ENCODE assay signal across 17 cellular contexts in the genomic region with DNA sequence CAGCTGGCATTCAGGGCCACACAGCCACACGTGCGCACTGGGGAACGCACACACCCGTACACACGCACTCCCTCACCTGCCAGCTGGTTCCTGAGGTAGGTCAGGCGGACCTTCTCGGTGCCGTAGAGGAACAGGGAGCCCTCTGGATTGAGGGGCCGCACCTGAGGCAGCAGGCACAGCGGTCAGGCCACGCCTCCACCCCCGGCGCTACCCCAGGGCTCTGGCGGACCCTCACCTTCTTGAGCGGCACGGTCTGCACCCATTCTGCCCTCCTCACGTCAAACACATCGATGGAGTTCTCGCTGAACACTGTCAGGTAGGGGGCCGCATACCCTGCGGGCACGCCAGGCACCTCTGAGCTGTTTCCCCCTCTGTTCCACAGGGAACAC. TPM values are rescaled to one million over a fixed set of nuclear protein-coding genes. Genes with fewer than 3 reads are reported as not detected.
A peak's percentile ranks its signal among the peaks of the same experiment; 100 is the strongest.
DNase-seq lines count a peak whose midpoint lies in the region; ATAC-seq and TF ChIP-seq lines count a peak whose summit lies in the region.
"Had no signal": no experiment of that assay in that cellular context is flagged by ENCODE, and none has a peak within 500 bp of the region (broad histone marks: within the 10 kb centered on the region; RNA-seq: fewer than 3 reads in every experiment).

No MANE protein-coding gene starts in this region.

- H3K4me3 ChIP-seq in mesenchymal stem cell (ENCODE audit: insufficient read depth in 1 of 2, low read depth in 1 of 2, low read length in 2 of 2) (no peak overlapping the region), osteoblast (ENCODE audit: insufficient read depth, low read length) (no peak overlapping the region), mucosa of descending colon (no peak overlapping the region)
- H3K4me3 ChIP-seq: BLaER1 treated with 17β-estradiol and CSF1 and Interleukin-3, amounts not matched to agents 10 nM and 100 nM; GM23338 had no signal

- no peak overlapping the region for H3K23ac ChIP-seq in mesenchymal stem cell (ENCODE audit: low read length in 2 of 2)

- H3K79me1 ChIP-seq in mesenchymal stem cell (replicated peaks; ENCODE audit: low read length, poor library complexity, severe bottlenecking) = no peaks in the 10 kb centered on the region

- peak overlapping the region; percentile 32 for H3K27ac Mint-ChIP-seq in central memory CD8-positive, alpha-beta T cell (ENCODE audit: low read depth)
- H3K27ac Mint-ChIP-seq: B cell; CD4-positive, CD25-positive, alpha-beta regulatory T cell; CD8-positive, alpha-beta memory T cell; GM23338 had no signal

- H3K9ac ChIP-seq in mesenchymal stem cell (ENCODE audit: low read length) = no peak overlapping the region
- H3K9ac ChIP-seq: BLaER1 treated with 17β-estradiol and CSF1 and Interleukin-3, amounts not matched to agents 10 nM and 100 nM had no signal

- H3K27me3 ChIP-seq in mesenchymal stem cell (ENCODE audit: control insufficient read depth in 1 of 2, insufficient read depth in 1 of 2, low read length in 2 of 2) = peaks cover 0 to 22% of the 10 kb centered on the region in 2 experiments
- H3K27me3 ChIP-seq in osteoblast (ENCODE audit: insufficient read depth, low read length) = peaks cover 8% of the 10 kb centered on the region

- no peak for DNase-seq in central memory CD8-positive, alpha-beta T cell (ENCODE audit: low spot score in 2 of 2)
- DNase-seq in mesenchymal stem cell (no peak), osteoblast (ENCODE audit: insufficient read length, low spot score, missing footprints) (peak; percentile 50), OCI-M2 (lab: John Stamatoyannopoulos, UW; ENCODE audit: unreplicated experiment) (no peak), mucosa of descending colon (no peak), NCI-H748 (lab: John Stamatoyannopoulos, UW; ENCODE audit: unreplicated experiment) (no peak)
- DNase-seq: Caco-2; CD4-positive, CD25-positive, alpha-beta regulatory T cell; CD8-positive, alpha-beta memory T cell; DMS153; DMS79; GDM1; HCEC 1CT had no signal

- H4K91ac ChIP-seq in mesenchymal stem cell (ENCODE audit: low read length) = peak overlapping the region; percentile 31

- no peak overlapping the region for H2AFZ ChIP-seq in mesenchymal stem cell (ENCODE audit: low read depth, low read length)
- H2AFZ ChIP-seq in osteoblast (ENCODE audit: low read length) = no peak overlapping the region
- H2AFZ ChIP-seq: GM23338 had no signal

- H2BK12ac ChIP-seq in mesenchymal stem cell (ENCODE audit: low read length in 2 of 2) = no peak overlapping the region

- peaks cover 1% of the 10 kb centered on the region for H3K36me3 Mint-ChIP-seq in central memory CD8-positive, alpha-beta T cell (ENCODE audit: insufficient read depth)

- WGBS in mesenchymal stem cell = 96% methylated on average over 22 of the region's 22 CpGs

- no peak overlapping the region for H2BK15ac ChIP-seq in mesenchymal stem cell (ENCODE audit: low read depth, poor library complexity, severe bottlenecking)

- no peaks in the 10 kb centered on the region for H4K20me1 ChIP-seq in osteoblast (ENCODE audit: insufficient read depth, low read length)

- H3K4me2 ChIP-seq in mesenchymal stem cell (ENCODE audit: low read length, poor library complexity, severe bottlenecking) = no peak overlapping the region
- no peak overlapping the region for H3K4me2 ChIP-seq in osteoblast (ENCODE audit: insufficient read depth, low read length)
- H3K4me2 ChIP-seq: BLaER1 treated with 17β-estradiol and CSF1 and Interleukin-3, amounts not matched to agents 10 nM and 100 nM; GM23338 had no signal

- H2BK5ac ChIP-seq in mesenchymal stem cell (ENCODE audit: low read depth, low read length, poor library complexity, severe bottlenecking) = no peak overlapping the region

- H3K4ac ChIP-seq in mesenchymal stem cell (ENCODE audit: low read depth in 1 of 2, low read length in 2 of 2) = no peak overlapping the region

- H3K14ac ChIP-seq in mesenchymal stem cell (ENCODE audit: low read length in 2 of 2) = no peak overlapping the region

- H3K9me3 Mint-ChIP-seq in central memory CD8-positive, alpha-beta T cell = no peaks in the 10 kb centered on the region
- H3K9me3 Mint-ChIP-seq: CD4-positive, CD25-positive, alpha-beta regulatory T cell; CD8-positive, alpha-beta memory T cell; GM23338 had no signal

- H4K8ac ChIP-seq in mesenchymal stem cell (ENCODE audit: low read length) = no peak overlapping the region

- H3K4me3 Mint-ChIP-seq in central memory CD8-positive, alpha-beta T cell = no peak overlapping the region
- H3K4me3 Mint-ChIP-seq: B cell; CD4-positive, CD25-positive, alpha-beta regulatory T cell; GM23338 had no signal

- no peak for ATAC-seq in central memory CD8-positive, alpha-beta T cell (replicated peaks; ENCODE audit: extremely low read depth, poor library complexity, severe bottlenecking)
- no peak for ATAC-seq in mucosa of descending colon

- H3K9me3 ChIP-seq in mesenchymal stem cell (ENCODE audit: control insufficient read depth, low read length) (no peaks in the 10 kb centered on the region), osteoblast (ENCODE audit: low read depth, low read length) (no peaks in the 10 kb centered on the region), mucosa of descending colon (no peaks in the 10 kb centered on the region)
- H3K9me3 ChIP-seq: BLaER1 treated with 17β-estradiol and CSF1 and Interleukin-3, amounts not matched to agents 10 nM and 100 nM; Caco-2 had no signal

- intact Hi-C loops in mucosa of descending colon (cut with DNase I, micrococcal nuclease) = no loop called here

- no peaks in the 10 kb centered on the region for H3K79me2 ChIP-seq in osteoblast (ENCODE audit: insufficient read depth, low read length)

- H3K27me3 Mint-ChIP-seq in central memory CD8-positive, alpha-beta T cell = no peaks in the 10 kb centered on the region
- H3K27me3 Mint-ChIP-seq: B cell; CD4-positive, CD25-positive, alpha-beta regulatory T cell had no signal

- H3K4me1 ChIP-seq in mesenchymal stem cell (ENCODE audit: control insufficient read depth, insufficient read depth, low read depth, low read length) (peaks cover 2% of the 10 kb centered on the region), osteoblast (ENCODE audit: insufficient read depth, low read length) (no peaks in the 10 kb centered on the region), mucosa of descending colon (ENCODE audit: low read depth) (no peaks in the 10 kb centered on the region)
- H3K4me1 ChIP-seq: Caco-2 had no signal

- H3K36me3 ChIP-seq in mesenchymal stem cell (ENCODE audit: control insufficient read depth in 1 of 2, insufficient read depth in 2 of 2, low read depth in 1 of 2, low read length in 2 of 2) = peaks cover 0 to 43% of the 10 kb centered on the region in 2 experiments
- no peaks in the 10 kb centered on the region for H3K36me3 ChIP-seq in osteoblast (ENCODE audit: insufficient read depth, low read length)
- H3K36me3 ChIP-seq in mucosa of descending colon (ENCODE audit: low read depth) = no peaks in the 10 kb centered on the region
- H3K36me3 ChIP-seq: BLaER1 treated with 17β-estradiol and CSF1 and Interleukin-3, amounts not matched to agents 10 nM and 100 nM had no signal

- H2BK120ac ChIP-seq in mesenchymal stem cell (ENCODE audit: low read depth, low read length) = no peak overlapping the region

- H2AK5ac ChIP-seq in mesenchymal stem cell (ENCODE audit: low read length, severe bottlenecking) = no peak overlapping the region

- no peak for TF ChIP-seq CTCF in osteoblast (IDR thresholded peaks at IDR 0.05; ENCODE audit: extremely low read depth, low read depth, low read length)
- TF ChIP-seq CTCF in mucosa of descending colon (IDR thresholded peaks at IDR 0.05) = no peak

- no peak overlapping the region for H3K18ac ChIP-seq in mesenchymal stem cell (ENCODE audit: low read depth in 1 of 2, low read length in 2 of 2)

- no peak overlapping the region for H3K27ac ChIP-seq in mesenchymal stem cell (ENCODE audit: low read length, poor library complexity, severe bottlenecking)
- no peak overlapping the region for H3K27ac ChIP-seq in osteoblast (ENCODE audit: low read depth, low read length)
- H3K27ac ChIP-seq: BLaER1 treated with 17β-estradiol and CSF1 and Interleukin-3, amounts not matched to agents 10 nM and 100 nM; HL-60 had no signal

- no peaks in the 10 kb centered on the region for H3K4me1 Mint-ChIP-seq in central memory CD8-positive, alpha-beta T cell
- H3K4me1 Mint-ChIP-seq: CD4-positive, CD25-positive, alpha-beta regulatory T cell; GM23338 had no signal

RNA-seq across cellular contexts. Expression of a gene that starts 17.0 kb away (rescaled TPM):
- polyA plus RNA-seq in mesenchymal stem cell (2013, experiment 1 of 2) = 0.26 TPM
- 0.21 TPM for polyA plus RNA-seq in mesenchymal stem cell (2013, experiment 2 of 2)
- total RNA-seq in osteoblast (under 0.01 and 0.29 TPM in 2 replicates), mucosa of descending colon (10 to 100 TPM; 24.3 to 73.1 (median 32.3) TPM)

RNA-seq across cellular contexts. Expression of a gene that starts 17.1 kb away (rescaled TPM):
- 30.3 TPM for polyA plus RNA-seq in mesenchymal stem cell (2013, experiment 1 of 2)
- 29.2 TPM for polyA plus RNA-seq in mesenchymal stem cell (2013, experiment 2 of 2)
- total RNA-seq in osteoblast (12.3 and 13.3 TPM in 2 replicates), mucosa of descending colon (10 to 100 TPM; 19.3 to 26.4 (median 21.9) TPM)

RNA-seq across cellular contexts. Expression of a gene that starts 24.4 kb away (rescaled TPM):
- 12.3 TPM for polyA plus RNA-seq in mesenchymal stem cell (2013, experiment 1 of 2)
- polyA plus RNA-seq in mesenchymal stem cell (2013, experiment 2 of 2) = 13.7 TPM
- 6.2 and 9.8 TPM in 2 replicates for total RNA-seq in osteoblast
- total RNA-seq in mucosa of descending colon = 10 to 100 TPM in 2 of 3 donors, 1 to 10 TPM in 1; 8.7 to 16.8 (median 14.1) TPM

RNA-seq across cellular contexts. Expression of a gene that starts 49.1 kb away (rescaled TPM):
- 124 TPM for polyA plus RNA-seq in mesenchymal stem cell (2013, experiment 1 of 2)
- polyA plus RNA-seq in mesenchymal stem cell (2013, experiment 2 of 2) = 118 TPM
- total RNA-seq in osteoblast (114 and 130 TPM in 2 replicates), mucosa of descending colon (100 to 1,000 TPM; 223 to 317 (median 241) TPM)

RNA-seq across cellular contexts. Expression of a gene that starts 51.0 kb away (rescaled TPM):
- 57.6 TPM for polyA plus RNA-seq in mesenchymal stem cell (2013, experiment 1 of 2)
- polyA plus RNA-seq in mesenchymal stem cell (2013, experiment 2 of 2) = 57.2 TPM
- total RNA-seq in osteoblast (51.3 and 51.4 TPM in 2 replicates), mucosa of descending colon (10 to 100 TPM; 58.3 to 85.9 (median 81.5) TPM)

Comparison
In these comparisons a context has a peak if more than half of its experiments do, and no peak if none do; other contexts are left out.
1. RNA of a gene that starts 17.0 kb away (total RNA-seq): 24.3 to 73.1 TPM in mucosa of descending colon; under 0.01 to 0.29 TPM in osteoblast; every median in the first group is over 10 times any median in the second.